24 cellular contexts compared by ENCODE assay signal in the genomic region with DNA sequence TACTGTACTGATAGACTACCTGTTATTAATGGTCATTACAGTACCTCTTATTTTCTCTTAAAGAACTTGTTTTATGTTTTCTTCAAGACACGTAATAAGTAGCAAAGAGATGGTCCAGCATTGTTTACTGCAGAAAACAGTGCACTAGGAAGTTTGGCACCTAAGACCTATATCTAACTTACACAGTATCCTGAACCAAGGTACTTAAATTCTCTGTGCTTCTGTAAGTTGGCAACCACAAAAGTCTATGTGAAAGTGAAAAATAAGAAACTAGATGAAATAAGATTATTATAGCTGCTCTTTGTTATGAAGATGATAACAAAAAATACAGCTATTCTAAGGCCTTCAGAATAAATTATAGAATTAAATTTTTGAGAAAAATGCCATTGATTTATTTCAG.
DNase-seq lines count a peak whose midpoint lies in the region; ATAC-seq and TF ChIP-seq lines count a peak whose summit lies in the region.
"Had no signal": no experiment of that assay in that cellular context is flagged by ENCODE, and none has a peak within 500 bp of the region (broad histone marks: within the 10 kb centered on the region; RNA-seq: fewer than 3 reads in every experiment).

No MANE protein-coding gene starts in this region.

- intact Hi-C loops in activated CD4-positive, alpha-beta T cell treated with anti-CD3 and anti-CD28 coated beads for 36 hours (cut with DNase I, micrococcal nuclease): no loop called here

- H3K9me3 ChIP-seq in BE2C: no peaks in the 10 kb centered on the region
- H3K9me3 ChIP-seq: A549, upper lobe of right lung had no signal

- peaks cover 5% of the 10 kb centered on the region for H3K9me3 Mint-ChIP-seq in activated CD4-positive, alpha-beta T cell treated with anti-CD3 and anti-CD28 coated beads for 36 hours (ENCODE audit: low read depth)
- no peaks in the 10 kb centered on the region for H3K9me3 Mint-ChIP-seq in activated T-cell treated with anti-CD3 and anti-CD28 coated beads, Interleukin-2, amount 50 U/mL, for 4 hours
- H3K9me3 Mint-ChIP-seq: central memory CD8-positive, alpha-beta T cell; neural crest cell; stimulated activated naive CD8-positive, alpha-beta T cell treated with anti-CD3 and anti-CD28 coated beads, Interleukin-15, Interleukin-2, amounts not matched to agents 100 ng/mL and 50 ng/mL, for 24 hours had no signal

- ATAC-seq in GM18499 (IDR thresholded peaks at IDR 0.05; ENCODE audit: insufficient read depth, unreplicated experiment) (peak; percentile 58), GM21381 (IDR thresholded peaks at IDR 0.05; ENCODE audit: unreplicated experiment) (peak; percentile 68), HG02798 (IDR thresholded peaks at IDR 0.05; ENCODE audit: poor library complexity, unreplicated experiment) (peak; percentile 71), HG03469 (IDR thresholded peaks at IDR 0.05; ENCODE audit: unreplicated experiment) (peak; percentile 51)
- ATAC-seq in activated CD4-positive, alpha-beta T cell treated with anti-CD3 and anti-CD28 coated beads for 36 hours: no peak
- no peak for ATAC-seq in activated T-cell treated with anti-CD3 and anti-CD28 coated beads, Interleukin-2, amount 50 U/mL, for 4 hours
- ATAC-seq: A549; activated CD4-positive, CD25-positive, alpha-beta regulatory T cell treated with anti-CD3 and anti-CD28 coated beads, Interleukin-2, amount 50 U/mL, for 24 hours; activated CD8-positive, alpha-beta memory T cell treated with anti-CD3 and anti-CD28 coated beads, Interleukin-2, amount 10 ng/mL, durations not matched to agents 7 days and 5 days; heart left ventricle; upper lobe of right lung had no signal

- peaks cover 2% of the 10 kb centered on the region for H3K4me1 Mint-ChIP-seq in activated CD4-positive, alpha-beta T cell treated with anti-CD3 and anti-CD28 coated beads for 36 hours
- H3K4me1 Mint-ChIP-seq in activated T-cell treated with anti-CD3 and anti-CD28 coated beads, Interleukin-2, amount 50 U/mL, for 4 hours (ENCODE audit: low read depth): no peaks in the 10 kb centered on the region
- H3K4me1 Mint-ChIP-seq: CD14-positive monocyte; central memory CD8-positive, alpha-beta T cell had no signal

- no peak overlapping the region for H3K4me3 ChIP-seq in BE2C (ENCODE audit: low read depth, low read length)
- H3K4me3 ChIP-seq: A549, heart left ventricle, upper lobe of right lung had no signal

- peaks cover 13% of the 10 kb centered on the region for H3K36me3 Mint-ChIP-seq in activated CD4-positive, alpha-beta T cell treated with anti-CD3 and anti-CD28 coated beads for 36 hours (ENCODE audit: low read depth)
- H3K36me3 Mint-ChIP-seq in activated T-cell treated with anti-CD3 and anti-CD28 coated beads, Interleukin-2, amount 50 U/mL, for 4 hours (ENCODE audit: insufficient read depth): peaks cover 18% of the 10 kb centered on the region

- CTCF ChIA-PET in activated CD4-positive, alpha-beta T cell treated with anti-CD3 and anti-CD28 coated beads for 36 hours (lab: Charles Lee): no interaction called here

- H3K27me3 ChIP-seq in BE2C: no peaks in the 10 kb centered on the region
- H3K27me3 ChIP-seq: heart left ventricle, upper lobe of right lung had no signal

- DNase-seq in BE2C: no peak
- no peak for DNase-seq in activated CD4-positive, alpha-beta T cell treated with anti-CD3 and anti-CD28 coated beads for 36 hours
- DNase-seq in activated T-cell treated with anti-CD3 and anti-CD28 coated beads, Interleukin-2, amount 50 U/mL, for 4 hours: no peak
- no peak for DNase-seq in activated naive CD4-positive, alpha-beta T cell treated with Interleukin-2 at 50 U/mL for 16 hours
- DNase-seq: activated CD8-positive, alpha-beta memory T cell treated with anti-CD3 and anti-CD28 coated beads, Interleukin-2, amount 10 ng/mL, durations not matched to agents 7 days and 5 days; activated effector memory CD4-positive, alpha-beta T cell treated with anti-CD3 and anti-CD28 coated beads, Interleukin-2, amount 50 U/mL, for 16 hours; amniotic stem cell; effector CD8-positive, alpha-beta T cell; heart left ventricle; mesendoderm; NCI-H187; NCI-H446 treated with DMSO at 0.1 percent for 48 hours; SIG-M5; upper lobe of right lung had no signal

- H3K4me1 ChIP-seq in BE2C: peaks cover 2% of the 10 kb centered on the region
- H3K4me1 ChIP-seq: A549, heart left ventricle, upper lobe of right lung had no signal

- H3K4me3 Mint-ChIP-seq in activated CD4-positive, alpha-beta T cell treated with anti-CD3 and anti-CD28 coated beads for 36 hours: no peak overlapping the region
- H3K4me3 Mint-ChIP-seq in activated T-cell treated with anti-CD3 and anti-CD28 coated beads, Interleukin-2, amount 50 U/mL, for 4 hours: no peak overlapping the region
- H3K4me3 Mint-ChIP-seq: activated CD8-positive, alpha-beta memory T cell treated with anti-CD3 and anti-CD28 coated beads, Interleukin-2, amount 10 ng/mL, durations not matched to agents 7 days and 5 days; CD14-positive monocyte; central memory CD8-positive, alpha-beta T cell; neural crest cell; stimulated activated naive CD8-positive, alpha-beta T cell treated with anti-CD3 and anti-CD28 coated beads, Interleukin-15, Interleukin-2, amounts not matched to agents 100 ng/mL and 50 ng/mL, for 24 hours had no signal

- H3K36me3 ChIP-seq in BE2C: no peaks in the 10 kb centered on the region
- H3K36me3 ChIP-seq: heart left ventricle, upper lobe of right lung had no signal

- POLR2A ChIA-PET in activated CD4-positive, alpha-beta T cell treated with anti-CD3 and anti-CD28 coated beads for 36 hours (lab: Charles Lee): no interaction called here

- no peak for TF ChIP-seq CTCF in BE2C (IDR thresholded peaks at IDR 0.05; ENCODE audit: low read depth, low read length)

- H3K27ac Mint-ChIP-seq in activated CD4-positive, alpha-beta T cell treated with anti-CD3 and anti-CD28 coated beads for 36 hours: no peak overlapping the region
- H3K27ac Mint-ChIP-seq: activated CD8-positive, alpha-beta memory T cell treated with anti-CD3 and anti-CD28 coated beads, Interleukin-2, amount 10 ng/mL, durations not matched to agents 7 days and 5 days; CD14-positive monocyte; stimulated activated naive CD8-positive, alpha-beta T cell treated with anti-CD3 and anti-CD28 coated beads, Interleukin-15, Interleukin-2, amounts not matched to agents 100 ng/mL and 50 ng/mL, for 24 hours had no signal

- no peaks in the 10 kb centered on the region for H3K27me3 Mint-ChIP-seq in activated CD4-positive, alpha-beta T cell treated with anti-CD3 and anti-CD28 coated beads for 36 hours
- no peaks in the 10 kb centered on the region for H3K27me3 Mint-ChIP-seq in activated T-cell treated with anti-CD3 and anti-CD28 coated beads, Interleukin-2, amount 50 U/mL, for 4 hours (ENCODE audit: low read depth)
- H3K27me3 Mint-ChIP-seq: activated CD8-positive, alpha-beta memory T cell treated with anti-CD3 and anti-CD28 coated beads, Interleukin-2, amount 10 ng/mL, durations not matched to agents 7 days and 5 days; central memory CD8-positive, alpha-beta T cell; stimulated activated naive CD8-positive, alpha-beta T cell treated with anti-CD3 and anti-CD28 coated beads, Interleukin-15, Interleukin-2, amounts not matched to agents 100 ng/mL and 50 ng/mL, for 24 hours had no signal

Comparison
In these comparisons a context has a peak if more than half of its experiments do, and no peak if none do; other contexts are left out.
1. ATAC-seq: peak in GM18499 (single experiment), GM21381 (single experiment), HG02798 (single experiment) and HG03469 (single experiment); none in activated CD4-positive, alpha-beta T cell treated with anti-CD3 and anti-CD28 coated beads for 36 hours (single experiment) and activated T-cell treated with anti-CD3 and anti-CD28 coated beads, Interleukin-2, amount 50 U/mL, for 4 hours (0 of 2).